ENCODE assay signal across 1 cellular context in genomic region chr10:60979667-60980104, GRCh38.
A peak's percentile ranks its signal among the peaks of the same experiment; 100 is the strongest.
TF ChIP-seq lines count a peak whose summit lies in the region.

No MANE protein-coding gene starts in this region.

TF ChIP-seq in K562, 482 proteins besides CTCF, POLR2A, EP300 and RAD21 (continued from another document):
- TF ChIP-seq PRDM10 (IDR thresholded peaks at IDR 0.05; ENCODE audit: partially characterized antibody) (no peak), TRIM24 (IDR thresholded peaks at IDR 0.05) (peak in 1 of 2 experiments; percentile 52; a peak in 1 of 4 replicates), TAF9B (IDR thresholded peaks at IDR 0.05; ENCODE audit: partially characterized antibody) (peak; percentile 24)
